ENCODE assay signal across 10 cellular contexts in the genomic region with DNA sequence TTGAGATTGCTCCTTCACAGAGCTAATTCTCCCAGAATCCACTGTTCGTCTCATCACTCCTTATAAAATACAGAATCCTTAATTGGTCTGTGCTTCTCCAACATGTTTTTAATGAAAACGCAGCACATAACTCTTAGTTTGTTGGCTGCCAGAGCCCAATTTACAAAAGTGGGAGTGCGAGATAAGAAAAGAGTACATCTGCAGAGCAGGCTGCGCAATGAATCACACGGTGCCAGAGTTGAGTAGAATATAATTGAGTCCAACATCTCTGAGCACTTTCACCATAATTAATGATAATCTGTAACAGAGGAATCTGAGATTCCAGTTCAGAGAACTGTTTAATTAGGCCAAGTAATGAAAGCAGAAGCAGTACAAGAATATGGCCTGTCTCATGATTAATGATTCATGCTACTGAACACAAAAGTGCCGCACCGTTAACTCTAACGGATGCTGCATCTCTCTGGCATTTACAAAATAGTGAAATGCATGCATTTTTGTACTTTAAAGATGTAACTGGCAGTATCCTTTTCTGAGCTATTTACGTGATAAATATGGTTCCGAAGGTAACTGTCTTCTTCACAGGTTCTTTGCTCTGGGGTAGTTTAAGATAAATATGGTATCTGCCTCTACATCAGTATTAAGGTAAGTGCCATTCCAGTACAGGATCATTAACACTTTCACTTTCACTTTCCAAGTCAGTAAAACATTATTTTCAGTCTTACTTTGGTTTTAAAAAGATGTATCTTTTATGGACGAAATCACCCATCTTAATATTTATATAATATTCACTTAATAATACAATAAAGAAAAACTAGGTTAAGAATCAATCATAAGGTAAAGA.
DNase-seq lines count a peak whose midpoint lies in the region; ATAC-seq and TF ChIP-seq lines count a peak whose summit lies in the region.
"Had no signal": no experiment of that assay in that cellular context is flagged by ENCODE, and none has a peak within 500 bp of the region (broad histone marks: within the 10 kb centered on the region; RNA-seq: fewer than 3 reads in every experiment).

No MANE protein-coding gene starts in this region.

- no peaks in the 10 kb centered on the region for H3K36me3 ChIP-seq in psoas muscle (ENCODE audit: insufficient read depth in 1 of 2, low read depth in 1 of 2)

- no peak overlapping the region for H3K27ac ChIP-seq in psoas muscle

- DNase-seq in Daoy (ENCODE audit: low read depth): peak; percentile 4
- peak; percentile 51 for DNase-seq in NCI-H2227 (lab: John Stamatoyannopoulos, UW; ENCODE audit: unreplicated experiment)
- DNase-seq in cardiac fibroblast (ENCODE audit: low read depth in 2 of 2): peak; percentile 0 to 38
- no peak for DNase-seq in psoas muscle
- DNase-seq in activated gamma-delta T cell (lab: John Stamatoyannopoulos, UW): no peak
- no peak for DNase-seq in NCI-H1417 treated with DMSO at 0.1 percent for 48 hours (lab: John Stamatoyannopoulos, UW)
- no peak for DNase-seq in NCI-H748 treated with DMSO at 0.1 percent for 48 hours (lab: John Stamatoyannopoulos, UW)
- DNase-seq: Calu3, T-helper 9 cell had no signal

- no peaks in the 10 kb centered on the region for H3K4me1 ChIP-seq in psoas muscle

- intact Hi-C loops in psoas muscle (cut with DNase I): no loop called here

- H3K9me3 ChIP-seq in psoas muscle: no peaks in the 10 kb centered on the region

- H3K4me3 ChIP-seq in cardiac fibroblast (replicated peaks in 1 of 2; ENCODE audit: low read depth in 2 of 2, low read length in 2 of 2): peak overlapping the region in 1 of 2 donors; percentile 43
- peak overlapping the region; percentile 35 for H3K4me3 ChIP-seq in psoas muscle

- TF ChIP-seq CTCF in cardiac fibroblast (IDR thresholded peaks at IDR 0.05; ENCODE audit: low read depth, low read length) (no peak), psoas muscle (IDR thresholded peaks at IDR 0.05) (no peak)

- WGBS in psoas muscle, 3 donors: 71 to 80% (median 76%) methylated on average over 11 of the region's 11 CpGs

- no peak for ATAC-seq in psoas muscle
- no peak for ATAC-seq in HG03095 (IDR thresholded peaks at IDR 0.05; ENCODE audit: unreplicated experiment)

- no peaks in the 10 kb centered on the region for H3K27me3 ChIP-seq in psoas muscle (ENCODE audit: insufficient read depth in 3 of 3, low read length in 2 of 3)

Comparison
In these comparisons a context has a peak if more than half of its experiments do, and no peak if none do; other contexts are left out.
1. DNase-seq: peak in Daoy (single experiment), NCI-H2227 (single experiment) and cardiac fibroblast (2 of 2); none in psoas muscle (0 of 2), activated gamma-delta T cell (single experiment), NCI-H1417 treated with DMSO at 0.1 percent for 48 hours (single experiment) and NCI-H748 treated with DMSO at 0.1 percent for 48 hours (single experiment).